Comparison of ENCODE assay signal across 16 cellular contexts in genomic region chr15:80386151-80386550, GRCh38. TPM values are rescaled to one million over a fixed set of nuclear protein-coding genes. Genes with fewer than 3 reads are reported as not detected.
A peak's percentile ranks its signal among the peaks of the same experiment; 100 is the strongest.
DNase-seq lines count a peak whose midpoint lies in the region; ATAC-seq and TF ChIP-seq lines count a peak whose summit lies in the region.
"Had no signal": no experiment of that assay in that cellular context is flagged by ENCODE, and none has a peak within 500 bp of the region (broad histone marks: within the 10 kb centered on the region; RNA-seq: fewer than 3 reads in every experiment).

No MANE protein-coding gene starts in this region.

- no peaks in the 10 kb centered on the region for H3K36me3 ChIP-seq in Karpas-422 (ENCODE audit: insufficient read depth, low read length)
- H3K36me3 ChIP-seq in SJSA1 = no peaks in the 10 kb centered on the region

- H3K9me3 Mint-ChIP-seq in endothelial cell (ENCODE audit: unreplicated experiment) = no peaks in the 10 kb centered on the region
- H3K9me3 Mint-ChIP-seq: CD4-positive, alpha-beta T cell had no signal

- H3K9me2 ChIP-seq in Karpas-422 (replicated peaks; ENCODE audit: insufficient read depth, low read length) = no peaks in the 10 kb centered on the region

- H3K27me3 ChIP-seq in Karpas-422 (ENCODE audit: low read length) (no peaks in the 10 kb centered on the region), SJSA1 (replicated peaks) (no peaks in the 10 kb centered on the region; the same call in 1 of the 2 replicates)

- H3K4me3 ChIP-seq in Karpas-422 (ENCODE audit: low read length) (no peak overlapping the region), SJSA1 (no peak overlapping the region)

- H3K27ac Mint-ChIP-seq in endothelial cell (ENCODE audit: unreplicated experiment) = peak overlapping the region; percentile 6
- H3K27ac Mint-ChIP-seq: B cell; CD4-positive, alpha-beta T cell had no signal

- in situ Hi-C loops in GM13977 (cut with MboI; ENCODE audit: low pct_unique_long_range_greater_than_20kb, low sequenced_read_pairs, unreplicated experiment) = no loop called here

- no peaks in the 10 kb centered on the region for H3K36me3 Mint-ChIP-seq in endothelial cell (ENCODE audit: low read depth, unreplicated experiment)

- no peak overlapping the region for H3K4me2 ChIP-seq in Karpas-422 (ENCODE audit: low read depth, low read length, poor library complexity, severe bottlenecking)

- no peaks in the 10 kb centered on the region for H3K4me1 Mint-ChIP-seq in endothelial cell (ENCODE audit: unreplicated experiment)
- H3K4me1 Mint-ChIP-seq: B cell had no signal

- no peaks in the 10 kb centered on the region for H4K20me1 ChIP-seq in Karpas-422 (ENCODE audit: insufficient read depth, low read depth, low read length)

- ATAC-seq in HG02852 (IDR thresholded peaks at IDR 0.05; ENCODE audit: unreplicated experiment) = no peak
- no peak for ATAC-seq in left lobe of liver

- DNase-seq in Karpas-422 = peak; percentile 16
- peak; percentile 60 to 68 for DNase-seq in SJSA1 (ENCODE audit: low read depth in 1 of 2, low spot score in 2 of 2)
- no peak for DNase-seq in endothelial cell (ENCODE audit: low spot score)
- DNase-seq in renal cortical epithelial cell (ENCODE audit: low read depth) = peak; percentile 53
- DNase-seq in GDM1 (lab: John Stamatoyannopoulos, UW) = no peak
- no peak for DNase-seq in GM13977 (ENCODE audit: low spot score)
- no peak for DNase-seq in left lobe of liver (ENCODE audit: low spot score)
- DNase-seq: C1 segment of cervical spinal cord; CD4-positive, alpha-beta T cell; DMS79; EL; H7; IMR-90 had no signal

- H3K4me1 ChIP-seq in Karpas-422 (ENCODE audit: low read length) = no peaks in the 10 kb centered on the region
- peaks cover 11% of the 10 kb centered on the region for H3K4me1 ChIP-seq in SJSA1 (replicated peaks)

- H3K9me3 ChIP-seq in Karpas-422 (ENCODE audit: low read length) (no peaks in the 10 kb centered on the region), SJSA1 (replicated peaks) (no peaks in the 10 kb centered on the region)

- TF ChIP-seq CTCF in endothelial cell (IDR thresholded peaks at IDR 0.05; ENCODE audit: unreplicated experiment) (no peak), GM13977 (IDR thresholded peaks at IDR 0.05; ENCODE audit: extremely low read depth, insufficient read depth, missing control alignments) (no peak)

- no peak overlapping the region for H3K4me3 Mint-ChIP-seq in endothelial cell (ENCODE audit: unreplicated experiment)
- H3K4me3 Mint-ChIP-seq: B cell; CD4-positive, alpha-beta T cell had no signal

- H3K27ac ChIP-seq in Karpas-422 (ENCODE audit: low read length) (no peak overlapping the region), SJSA1 (no peak overlapping the region)

- no peak overlapping the region for H3K9ac ChIP-seq in Karpas-422 (ENCODE audit: low read length)

- no peak overlapping the region for H2AFZ ChIP-seq in Karpas-422 (ENCODE audit: low read length)

- H3K27me3 Mint-ChIP-seq in endothelial cell (ENCODE audit: unreplicated experiment) = peaks cover 3% of the 10 kb centered on the region

- no peaks in the 10 kb centered on the region for H3K79me2 ChIP-seq in Karpas-422 (ENCODE audit: low read length)

RNA-seq across cellular contexts. Expression of gene ARNT2, which starts 18.0 kb away (rescaled TPM):
- not detected in 2 replicates for total RNA-seq in Karpas-422 (2014; rRNA removed; shearing (Covaris generic); ENCODE audit: low replicate concordance)
- total RNA-seq in SJSA1 (2014; rRNA removed; shearing (Covaris generic)) = 7.1 and 16.8 TPM in 2 replicates
- total RNA-seq in endothelial cell (ENCODE audit: unreplicated experiment) = 0.87 TPM
- total RNA-seq in renal cortical epithelial cell = 2.8 and 20.8 TPM in 2 replicates
- 0.45 TPM for total RNA-seq in left lobe of liver
- total RNA-seq: B cell; CD4-positive, alpha-beta T cell; HT-29 had no signal

Comparison
In these comparisons a context has a peak if more than half of its experiments do, and no peak if none do; other contexts are left out.
1. DNase-seq: peak in Karpas-422 (single experiment), SJSA1 (2 of 2) and renal cortical epithelial cell (single experiment); none in endothelial cell (single experiment), GDM1 (single experiment), GM13977 (single experiment) and left lobe of liver (single experiment).